In the genomic region with DNA sequence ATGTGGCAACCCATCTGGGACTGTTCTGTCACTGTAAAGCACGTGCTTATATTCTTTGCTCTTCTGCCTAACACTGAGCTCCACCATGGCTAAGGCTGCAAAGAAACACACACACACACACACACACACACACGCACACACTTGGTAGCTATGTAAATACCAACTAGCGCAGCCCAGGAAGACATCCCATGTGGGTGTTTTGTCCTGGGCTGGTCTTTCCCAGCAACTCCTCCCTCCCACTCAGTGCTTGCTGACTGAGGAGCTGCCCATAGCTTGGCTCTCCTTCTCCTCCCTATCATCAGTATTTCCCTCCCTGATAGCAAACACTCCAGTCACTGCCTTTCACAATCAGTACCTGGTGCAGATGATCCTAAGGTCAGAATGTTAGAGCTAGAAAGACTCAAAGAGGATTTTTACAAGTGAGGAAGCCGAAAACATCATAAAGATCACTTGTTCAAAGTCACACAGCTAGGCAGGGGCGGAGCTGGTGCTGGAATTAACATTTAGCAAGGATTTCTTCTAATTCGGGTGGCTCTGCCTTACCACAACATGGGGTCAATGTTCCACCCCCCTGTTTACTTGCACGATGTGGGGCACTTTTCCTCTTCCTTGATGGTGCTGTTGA, we compare ENCODE assay signal across 11 cellular contexts.
DNase-seq lines count a peak whose midpoint lies in the region; ATAC-seq and TF ChIP-seq lines count a peak whose summit lies in the region.
"Had no signal": no experiment of that assay in that cellular context is flagged by ENCODE, and none has a peak within 500 bp of the region (broad histone marks: within the 10 kb centered on the region; RNA-seq: fewer than 3 reads in every experiment).

No MANE protein-coding gene starts in this region.

- H3K36me3 ChIP-seq in A673 (ENCODE audit: insufficient read depth, low read length, poor library complexity, severe bottlenecking): no peaks in the 10 kb centered on the region
- H3K36me3 ChIP-seq in left lung: no peaks in the 10 kb centered on the region

- peak; percentile 44 for DNase-seq in A673 (ENCODE audit: low spot score)
- DNase-seq in LoVo (ENCODE audit: low spot score): peak; percentile 19
- DNase-seq in brain pericyte (ENCODE audit: low read depth, low spot score): peak; percentile 68
- DNase-seq in left lung: peak in 1 of 2 donors; percentile 59
- no peak for DNase-seq in stimulated activated CD4-positive, alpha-beta T cell treated with anti-CD3 and anti-CD28 coated beads, Interleukin-2, amount 100 ng/mL, for 48 hours
- DNase-seq in foreskin melanocyte: no peak
- DNase-seq: Karpas-422; stimulated activated CD4-positive, alpha-beta T cell treated with anti-CD3 and anti-CD28 coated beads, Interleukin-4, amount 100 ng/mL, for 24 hours had no signal

- intact Hi-C loops in A673 (cut with micrococcal nuclease; ENCODE audit: unreplicated experiment): no loop called here
- intact Hi-C loops in left lung (cut with DNase I): no loop called here

- H3K9me3 ChIP-seq in A673 (ENCODE audit: low read depth, low read length, poor library complexity, severe bottlenecking) (no peaks in the 10 kb centered on the region), left lung (no peaks in the 10 kb centered on the region)

- peak; percentile 92 for ATAC-seq in left lung
- ATAC-seq in HG02588 (IDR thresholded peaks at IDR 0.05; ENCODE audit: unreplicated experiment): no peak
- no peak for ATAC-seq in GM21381 (IDR thresholded peaks at IDR 0.05; ENCODE audit: unreplicated experiment)

- CTCF ChIA-PET in A673 (lab: Charles Lee): no interaction called here

- H3K4me3 ChIP-seq in A673 (ENCODE audit: low read depth, low read length, poor library complexity, severe bottlenecking): no peak overlapping the region
- no peak overlapping the region for H3K4me3 ChIP-seq in left lung

- TF ChIP-seq CTCF in A673 (conservative IDR thresholded peaks at IDR 0.05; ENCODE audit: low read depth, low read length): no peak
- no peak for TF ChIP-seq CTCF in left lung (IDR thresholded peaks at IDR 0.05)

- H3K27me3 ChIP-seq in A673 (replicated peaks; ENCODE audit: insufficient read depth, low read depth, low read length, poor library complexity): no peaks in the 10 kb centered on the region
- no peaks in the 10 kb centered on the region for H3K27me3 ChIP-seq in left lung

- POLR2A ChIA-PET in A673 (lab: Charles Lee; ENCODE audit: low non-redundant PET): no interaction called here

- peaks cover 36% of the 10 kb centered on the region for H3K4me1 ChIP-seq in A673 (ENCODE audit: insufficient read depth, low read length, poor library complexity, severe bottlenecking)
- peaks cover 3 to 22% of the 10 kb centered on the region in 2 donors for H3K4me1 ChIP-seq in left lung

- BruUV-seq in A673 (replicated peaks; lab: Mats Ljungman, UMichigan): no TSS peak

- H3K27ac ChIP-seq in A673 (ENCODE audit: low read depth, low read length, poor library complexity, severe bottlenecking) (no peak overlapping the region), left lung (no peak overlapping the region)
- H3K27ac ChIP-seq: C4-2B had no signal

Comparison
In these comparisons a context has a peak if more than half of its experiments do, and no peak if none do; other contexts are left out.
1. DNase-seq: peak in A673 (single experiment), LoVo (single experiment) and brain pericyte (single experiment); none in stimulated activated CD4-positive, alpha-beta T cell treated with anti-CD3 and anti-CD28 coated beads, Interleukin-2, amount 100 ng/mL, for 48 hours (0 of 2) and foreskin melanocyte (single experiment).